ENCODE assay signal across 19 cellular contexts in the genomic region with DNA sequence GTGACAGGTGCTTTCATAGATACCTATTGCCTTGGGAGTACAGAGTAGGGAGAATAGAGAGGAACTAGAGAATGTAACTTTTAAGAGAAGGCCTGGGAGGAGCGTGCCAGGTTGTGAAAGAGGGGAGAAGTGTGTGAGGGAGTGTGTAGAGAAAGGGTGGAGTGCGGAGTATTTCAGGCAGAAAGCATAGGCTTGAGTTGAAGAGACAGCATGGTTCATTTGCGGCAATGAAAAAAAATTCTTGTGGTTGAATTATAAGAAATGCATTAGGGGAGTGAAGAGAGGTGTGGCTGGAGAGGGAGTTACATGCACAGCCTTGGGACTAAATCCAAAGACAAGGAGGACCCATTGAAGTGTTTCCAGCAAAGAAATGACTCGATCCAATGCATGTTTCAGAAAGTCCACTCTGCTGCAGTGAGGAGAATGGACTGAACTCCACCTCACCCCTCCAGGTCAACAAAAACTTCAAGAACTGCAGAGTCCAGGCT.
DNase-seq lines count a peak whose midpoint lies in the region; ATAC-seq and TF ChIP-seq lines count a peak whose summit lies in the region.
"Had no signal": no experiment of that assay in that cellular context is flagged by ENCODE, and none has a peak within 500 bp of the region (broad histone marks: within the 10 kb centered on the region; RNA-seq: fewer than 3 reads in every experiment).

No MANE protein-coding gene starts in this region.

- H3K4me3 ChIP-seq in Loucy (ENCODE audit: low read length, poor library complexity, severe bottlenecking) (no peak overlapping the region), astrocyte of the cerebellum (ENCODE audit: low read depth, low read length) (no peak overlapping the region), left lung (no peak overlapping the region)
- H3K4me3 ChIP-seq: dorsolateral prefrontal cortex, tibial nerve had no signal

- H3K9ac ChIP-seq in Loucy (ENCODE audit: low read depth, low read length, poor library complexity, severe bottlenecking) = no peak overlapping the region

- no peak overlapping the region for H3K27ac ChIP-seq in left lung
- H3K27ac ChIP-seq: epithelial cell of prostate, tibial nerve had no signal

- H3K79me2 ChIP-seq in Loucy (ENCODE audit: insufficient read depth, low read length) = peaks cover 26% of the 10 kb centered on the region; the same call in 1 of the 2 replicates

- no peaks in the 10 kb centered on the region for H4K20me1 ChIP-seq in Loucy (ENCODE audit: insufficient read depth, low read length, poor library complexity, severe bottlenecking)

- peak overlapping the region; percentile 7 for H3K4me2 ChIP-seq in Loucy (ENCODE audit: low read depth, low read length, poor library complexity, severe bottlenecking)

- H3K9me2 ChIP-seq in Loucy (replicated peaks; ENCODE audit: low read depth, low read length) = no peaks in the 10 kb centered on the region

- no peaks in the 10 kb centered on the region for H3F3A ChIP-seq in Loucy (ENCODE audit: low read depth)

- intact Hi-C loops in left lung (cut with DNase I) = no loop called here

- peak; percentile 25 for DNase-seq in AG20443 (ENCODE audit: low spot score)
- DNase-seq in astrocyte of the cerebellum (ENCODE audit: low read depth) = peak; percentile 75
- no peak for DNase-seq in left lung
- DNase-seq in NCI-H2081 treated with DMSO at 0.1 percent for 48 hours (lab: John Stamatoyannopoulos, UW) = no peak
- DNase-seq in SIG-M5 (lab: John Stamatoyannopoulos, UW) = no peak
- DNase-seq in activated CD4-positive, alpha-beta T cell treated with anti-CD3 and anti-CD28 coated beads for 48 hours = no peak
- DNase-seq: activated B cell treated with CpG ODN at 0.5 μM for 24 hours; activated CD8-positive, alpha-beta T cell treated with anti-CD3 and anti-CD28 coated beads, Interleukin-2, amount 10 ng/mL, durations not matched to agents 7 days and 5 days; activated T-cell treated with anti-CD3 and anti-CD28 coated beads, Interleukin-2, amount 50 U/mL, for 4 hours; AML-193; HFFc6; NCI-H2029 treated with DMSO at 0.1 percent for 48 hours; NCI-H774; stimulated activated naive CD8-positive, alpha-beta T cell treated with anti-CD3 and anti-CD28 coated beads, Interleukin-15, Interleukin-2, amounts not matched to agents 100 U/mL and 50 U/mL, for 24 hours had no signal

- H3K4me1 ChIP-seq in Loucy (ENCODE audit: insufficient read depth, low read length, poor library complexity, severe bottlenecking) (peaks cover 42% of the 10 kb centered on the region), left lung (peaks cover 0 to 25% of the 10 kb centered on the region in 2 donors)

- in situ Hi-C loops in astrocyte of the cerebellum (cut with HindIII; ENCODE audit: low sequenced_read_pairs) = no loop called here

- TF ChIP-seq CTCF in Loucy (conservative IDR thresholded peaks at IDR 0.05; ENCODE audit: low read length) = no peak
- TF ChIP-seq CTCF in astrocyte of the cerebellum (IDR thresholded peaks at IDR 0.05; ENCODE audit: low read depth, low read length, missing control alignments) = no peak
- TF ChIP-seq CTCF in left lung (IDR thresholded peaks at IDR 0.05) = no peak

- ATAC-seq in left lung (peak; percentile 80), HG03196 (IDR thresholded peaks at IDR 0.05; ENCODE audit: unreplicated experiment) (no peak)
- ATAC-seq: activated CD8-positive, alpha-beta T cell treated with anti-CD3 and anti-CD28 coated beads, Interleukin-2, amount 10 ng/mL, durations not matched to agents 7 days and 5 days; activated T-cell treated with anti-CD3 and anti-CD28 coated beads, Interleukin-2, amount 50 U/mL, for 4 hours; stimulated activated naive CD8-positive, alpha-beta T cell treated with anti-CD3 and anti-CD28 coated beads, Interleukin-15, Interleukin-2, amounts not matched to agents 100 U/mL and 50 U/mL, for 24 hours had no signal

- H2AFZ ChIP-seq in Loucy (ENCODE audit: low read length) = no peak overlapping the region

- H3K36me3 ChIP-seq in Loucy (ENCODE audit: insufficient read depth, low read length) = peaks cover 22% of the 10 kb centered on the region; the same call in 1 of the 2 replicates
- H3K36me3 ChIP-seq in left lung = no peaks in the 10 kb centered on the region
- H3K36me3 ChIP-seq: tibial nerve had no signal

- H3K27me3 ChIP-seq in Loucy (ENCODE audit: insufficient read depth, low read length, poor library complexity, severe bottlenecking) = no peaks in the 10 kb centered on the region
- no peaks in the 10 kb centered on the region for H3K27me3 ChIP-seq in left lung
- H3K27me3 ChIP-seq: dorsolateral prefrontal cortex, tibial nerve had no signal

- no peaks in the 10 kb centered on the region for H3K9me3 ChIP-seq in Loucy (ENCODE audit: insufficient read depth, low read depth, low read length)
- H3K9me3 ChIP-seq in left lung = no peaks in the 10 kb centered on the region
- H3K9me3 ChIP-seq: tibial nerve had no signal

Comparison
In these comparisons a context has a peak if more than half of its experiments do, and no peak if none do; other contexts are left out.
1. DNase-seq: peak in AG20443 (single experiment) and astrocyte of the cerebellum (single experiment); none in left lung (0 of 2), NCI-H2081 treated with DMSO at 0.1 percent for 48 hours (single experiment), SIG-M5 (single experiment) and activated CD4-positive, alpha-beta T cell treated with anti-CD3 and anti-CD28 coated beads for 48 hours (single experiment).